In the genomic region with DNA sequence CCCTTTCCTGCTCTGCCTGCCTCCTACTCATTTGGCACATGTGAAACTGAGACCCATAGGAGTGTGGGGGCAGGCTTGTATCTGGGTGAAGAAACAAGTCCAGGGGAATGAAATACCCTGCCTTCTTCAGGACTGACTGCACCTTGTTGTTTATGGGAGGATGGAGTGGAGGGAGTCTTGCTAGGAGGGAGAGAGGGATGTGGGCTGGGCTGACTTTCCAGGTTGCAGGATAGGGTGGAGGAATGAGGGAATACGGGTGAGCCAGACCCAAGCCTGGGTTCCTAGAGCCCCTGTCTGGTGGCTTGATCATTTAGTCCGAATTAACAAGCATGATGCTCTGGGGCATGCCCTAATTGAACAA, we compare ENCODE assay signal across 8 cellular contexts. TPM values are rescaled to one million over a fixed set of nuclear protein-coding genes. Genes with fewer than 3 reads are reported as not detected.
DNase-seq lines count a peak whose midpoint lies in the region; ATAC-seq and TF ChIP-seq lines count a peak whose summit lies in the region.

No MANE protein-coding gene starts in this region.

- H3K27ac ChIP-seq in WERI-Rb-1: peak overlapping the region; percentile 97
- H3K27ac ChIP-seq in iPS-20b (ENCODE audit: low read length): no peak overlapping the region
- H3K27ac ChIP-seq in stomach: peak overlapping the region; percentile 90 to 95 (median 94)

- H3K36me3 ChIP-seq in WERI-Rb-1: peaks cover 33% of the 10 kb centered on the region
- H3K36me3 ChIP-seq in iPS-20b (ENCODE audit: insufficient read depth, low read depth, low read length): no peaks in the 10 kb centered on the region
- H3K36me3 ChIP-seq in stomach: no peaks in the 10 kb centered on the region

- TF ChIP-seq CTCF in WERI-Rb-1 (IDR thresholded peaks at IDR 0.05; ENCODE audit: low read depth, low read length) (no peak), stomach (IDR thresholded peaks at IDR 0.05) (no peak)

- peak overlapping the region; percentile 23; the same call in 1 of the 2 replicates for H3K9ac ChIP-seq in iPS-20b (ENCODE audit: low read depth, low read length)

- H3K4me1 ChIP-seq in iPS-20b (ENCODE audit: insufficient read depth, low read length) (peaks cover 44% of the 10 kb centered on the region), stomach (peaks cover 77 to 94% (median 92%) of the 10 kb centered on the region in 4 donors)

- H3K27me3 ChIP-seq in WERI-Rb-1 (ENCODE audit: insufficient read depth, low read depth, severe bottlenecking) (no peaks in the 10 kb centered on the region), iPS-20b (ENCODE audit: insufficient read depth, low read length) (peaks cover 14% of the 10 kb centered on the region), stomach (peaks cover 0 to 45% (median 0%) of the 10 kb centered on the region in 3 donors)

- no peak for TF ChIP-seq EP300 in stomach (IDR thresholded peaks at IDR 0.05)

- H3K9me3 ChIP-seq in WERI-Rb-1 (ENCODE audit: severe bottlenecking): no peaks in the 10 kb centered on the region
- no peaks in the 10 kb centered on the region for H3K9me3 ChIP-seq in iPS-20b (ENCODE audit: insufficient read depth, low read depth, low read length)
- H3K9me3 ChIP-seq in stomach: no peaks in the 10 kb centered on the region

- 31 to 50% (median 36%) methylated on average over 2 of the region's 2 CpGs for WGBS in stomach, 5 donors

- ATAC-seq in HG02759 (IDR thresholded peaks at IDR 0.05; ENCODE audit: unreplicated experiment): no peak

- H3K4me3 ChIP-seq in WERI-Rb-1 (ENCODE audit: low read depth, low read length): peak overlapping the region; percentile 6; the same call in 1 of the 2 replicates
- H3K4me3 ChIP-seq in iPS-20b (ENCODE audit: low read length): peak overlapping the region; percentile 56
- peak overlapping the region in 3 of 4 donors; percentile 63 to 95 (median 80) for H3K4me3 ChIP-seq in stomach

- no peak for TF ChIP-seq POLR2A in stomach (IDR thresholded peaks at IDR 0.05)

- DNase-seq in H4 (ENCODE audit: low spot score): peak; percentile 31
- no peak for DNase-seq in WERI-Rb-1
- DNase-seq in stomach: no peak
- no peak for DNase-seq in superior temporal gyrus (ENCODE audit: extremely low spot score)
- DNase-seq in anterior cingulate cortex (lab: John Stamatoyannopoulos, UW): no peak
- no peak for DNase-seq in dedifferentiated amniotic fluid mesenchymal stem cell (ENCODE audit: extremely low spot score)

- intact Hi-C loops in stomach (cut with DNase I; ENCODE audit: low total_unique reads): no loop called here

RNA-seq across cellular contexts. Expression of gene CXXC5, which starts 3.3 kb away (rescaled TPM):
- total RNA-seq in H4 (2014; rRNA removed; shearing (Covaris generic)): 46.9 and 55.1 TPM in 2 replicates
- 100 to 1,000 TPM in 1 of 5 donors, 10 to 100 TPM in 4; 25.9 to 101 (median 32.7) TPM for total RNA-seq in stomach
- polyA plus RNA-seq in stomach: 10 to 100 TPM; 18.3 to 26.3 (median 22.2) TPM

Comparison
In these comparisons a context has a peak if more than half of its experiments do, and no peak if none do; other contexts are left out.
1. H3K4me3 ChIP-seq: peak in every context shown above with its lines; median percentile 80 in stomach; 56 in iPS-20b; 6 in WERI-Rb-1.